ENCODE assay signal across 8 cellular contexts in the genomic region with DNA sequence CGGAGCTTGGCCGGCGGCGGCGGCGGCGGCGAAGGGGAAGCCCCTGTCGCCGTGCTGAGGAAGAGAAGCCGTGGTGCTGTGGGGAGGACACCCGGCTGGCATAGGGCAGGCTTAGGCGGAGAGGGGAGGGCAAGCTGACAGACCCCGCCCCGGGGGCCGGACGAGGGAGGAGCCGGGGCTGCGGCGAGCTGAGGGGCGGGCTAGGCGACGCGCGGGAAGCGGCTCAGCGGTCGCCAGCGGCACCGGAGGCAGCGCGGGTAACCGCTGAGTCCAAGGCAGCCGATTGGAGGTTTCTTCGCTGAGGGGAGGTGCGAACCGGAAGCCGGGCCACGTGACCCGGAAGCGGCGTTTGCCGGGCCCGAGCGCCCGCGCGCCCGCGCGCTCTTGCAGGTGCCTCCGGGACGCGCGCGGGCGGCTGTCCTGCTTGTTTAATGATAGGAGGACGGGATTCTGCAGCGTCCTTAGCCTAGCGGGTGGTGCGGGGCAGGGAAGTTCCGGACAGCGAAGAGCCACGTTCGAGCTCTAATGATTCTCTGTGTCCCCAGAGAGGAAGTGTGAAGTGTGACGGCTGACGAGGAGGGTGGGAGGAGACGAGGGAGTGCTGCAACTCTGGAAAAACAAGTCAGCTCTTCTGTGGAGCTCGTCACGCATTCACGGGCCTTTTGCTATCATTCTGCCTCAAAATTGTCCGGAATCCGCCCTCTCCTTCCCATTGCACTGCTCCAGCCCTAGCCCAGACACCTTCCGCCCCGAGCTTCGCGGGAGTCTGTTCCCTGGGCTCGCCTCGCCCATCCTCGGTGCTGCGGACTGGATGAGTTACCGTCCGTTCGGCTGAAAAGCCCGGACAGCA. TPM values are rescaled to one million over a fixed set of nuclear protein-coding genes. Genes with fewer than 3 reads are reported as not detected.
DNase-seq lines count a peak whose midpoint lies in the region; ATAC-seq, FAIRE-seq and TF ChIP-seq lines count a peak whose summit lies in the region.

A gene (minus strand): TSS at position 102 of the 850 bp plus-strand sequence. CDS start 2,289 bp downstream, outside the sequence.

- peak within 1 kb of the TSS; percentile 91 for H3K27ac Mint-ChIP-seq in activated CD8-positive, alpha-beta memory T cell treated with anti-CD3 and anti-CD28 coated beads, Interleukin-2, amount 10 ng/mL, durations not matched to agents 7 days and 5 days

- H3K4me1 ChIP-seq in HUES48 (ENCODE audit: control insufficient read depth, insufficient read depth, low read length) (peaks cover 29% of the 10 kb centered on the region), NT2/D1 (ENCODE audit: insufficient read depth, insufficient read length) (no peaks in the 10 kb centered on the region), H1 (replicated peaks in 1 of 4; ENCODE audit: control insufficient read depth in 3 of 4, insufficient read depth in 4 of 4, low read length in 3 of 4) (peaks cover 0 to 4% (median 0%) of the 10 kb centered on the region in 4 experiments; a peak in 2 of 7 replicates), mesendoderm (ENCODE audit: control insufficient read depth, low read depth, low read length) (no peaks in the 10 kb centered on the region)

- peaks cover 18% of the 10 kb centered on the region for H3K4me1 Mint-ChIP-seq in activated CD8-positive, alpha-beta memory T cell treated with anti-CD3 and anti-CD28 coated beads, Interleukin-2, amount 10 ng/mL, durations not matched to agents 7 days and 5 days

- H3K23me2 ChIP-seq in H1 (ENCODE audit: low read depth, low read length), result peaks cover 8% of the 10 kb centered on the region; the same call in 1 of the 2 replicates

- TF ChIP-seq RAD21 in H1 (IDR thresholded peaks at IDR 0.05 in 1 of 2, conservative IDR thresholded peaks at IDR 0.05 in 1 of 2; ENCODE audit: low read depth in 2 of 2, low read length in 2 of 2), result no peak

- no peak within 1 kb of the TSS for H2AFZ ChIP-seq in H1 (ENCODE audit: low read length)

- peak within 1 kb of the TSS; percentile 87 for H3K4me3 Mint-ChIP-seq in activated CD8-positive, alpha-beta memory T cell treated with anti-CD3 and anti-CD28 coated beads, Interleukin-2, amount 10 ng/mL, durations not matched to agents 7 days and 5 days

- H2AK5ac ChIP-seq in H1 (ENCODE audit: low read depth, low read length), result no peak within 1 kb of the TSS
- no peak within 1 kb of the TSS for H2AK5ac ChIP-seq in mesendoderm (ENCODE audit: low read length)

- H3K27me3 ChIP-seq in HUES48 (ENCODE audit: control insufficient read depth, insufficient read depth, low read length), result no peaks in the 10 kb centered on the region
- no peaks in the 10 kb centered on the region for H3K27me3 ChIP-seq in NT2/D1 (ENCODE audit: insufficient read depth, insufficient read length)
- no peaks in the 10 kb centered on the region for H3K27me3 ChIP-seq in H1 (replicated peaks in 1 of 4; ENCODE audit: control insufficient read depth in 3 of 4, extremely low read depth in 1 of 4, insufficient read depth in 3 of 4, low read length in 3 of 4)
- H3K27me3 ChIP-seq in mesendoderm (ENCODE audit: insufficient read depth, low read length, poor library complexity), result no peaks in the 10 kb centered on the region

- no peak within 1 kb of the TSS for H3K4ac ChIP-seq in H1 (replicated peaks; ENCODE audit: insufficient read length, low read depth, low read length)
- H3K4ac ChIP-seq in mesendoderm (ENCODE audit: low read depth, low read length), result no peak within 1 kb of the TSS

- H3K27me3 Mint-ChIP-seq in activated CD8-positive, alpha-beta memory T cell treated with anti-CD3 and anti-CD28 coated beads, Interleukin-2, amount 10 ng/mL, durations not matched to agents 7 days and 5 days, result no peaks in the 10 kb centered on the region

- ATAC-seq in GM21423 (IDR thresholded peaks at IDR 0.05; ENCODE audit: unreplicated experiment), result peak; percentile 90
- peak; percentile 98 for ATAC-seq in activated CD8-positive, alpha-beta memory T cell treated with anti-CD3 and anti-CD28 coated beads, Interleukin-2, amount 10 ng/mL, durations not matched to agents 7 days and 5 days

- WGBS in H1 (ENCODE audit: extremely low coverage in 1 of 2, insufficient coverage in 1 of 2, insufficient read length in 1 of 2, insufficient replicate concordance in 2 of 2, low coverage in 1 of 2, low lambda C conversion rate in 2 of 2, missing lambda C conversion rate in 1 of 2), 2 experiments, result 2% methylated on average over 23 of the region's 85 CpGs; no CpG with 5 or more reads in 1 of the 2 experiments
- WGBS in mesendoderm (ENCODE audit: extremely low coverage, insufficient coverage, low lambda C conversion rate), result no CpG with 5 or more reads among the region's 85 CpGs

- peak in 1 of 2 experiments; percentile 41; a peak in 1 of 3 replicates for TF ChIP-seq POLR2A in H1 (IDR thresholded peaks at IDR 0.05; ENCODE audit: control extremely low read depth in 1 of 2, low read depth in 2 of 2, low read length in 2 of 2)

- peak within 1 kb of the TSS; percentile 92 for H3K4me3 ChIP-seq in HUES48 (ENCODE audit: low read depth, low read length)
- H3K4me3 ChIP-seq in NT2/D1 (ENCODE audit: insufficient read length, low read depth), result peak within 1 kb of the TSS; percentile 80
- peak within 1 kb of the TSS; percentile 78 to 99 (median 86) for H3K4me3 ChIP-seq in H1 (ENCODE audit: extremely low read depth in 1 of 4, insufficient read depth in 2 of 4, low read depth in 3 of 4, low read length in 4 of 4)
- H3K4me3 ChIP-seq in mesendoderm (ENCODE audit: low read length), result peak within 1 kb of the TSS; percentile 75

- H3K4me2 ChIP-seq in H1 (ENCODE audit: insufficient read depth in 1 of 2, low read depth in 2 of 2, low read length in 2 of 2), result peak within 1 kb of the TSS; percentile 88 to 94
- H3K4me2 ChIP-seq in mesendoderm (ENCODE audit: low read length), result peak within 1 kb of the TSS; percentile 49

- H3K79me2 ChIP-seq in H1 (ENCODE audit: control insufficient read depth in 1 of 2, insufficient read depth in 2 of 2, low read length in 2 of 2) (peaks cover 11 to 44% of the 10 kb centered on the region in 2 experiments), mesendoderm (ENCODE audit: control insufficient read depth, insufficient read depth, low read length) (peaks cover 22% of the 10 kb centered on the region)

- H3K9ac ChIP-seq in HUES48 (ENCODE audit: low read depth, low read length) (peak within 1 kb of the TSS; percentile 81), NT2/D1 (ENCODE audit: insufficient read length, low read depth) (peak within 1 kb of the TSS; percentile 86), H1 (replicated peaks in 1 of 4; ENCODE audit: extremely low read depth in 1 of 4, low read depth in 3 of 4, low read length in 3 of 4) (peak within 1 kb of the TSS; percentile 51 to 71 (median 65)), mesendoderm (ENCODE audit: low read length) (peak within 1 kb of the TSS; percentile 80)

- POLR2A ChIA-PET in H1 (lab: Charles Lee; ENCODE audit: partially characterized antibody), result interaction anchor here (1.2 to 1.6 kb wide), 3 partner anchors 11 to 92 kb away, joined by 3 to 5 read pairs (median 4); no protein-coding TSS in a partner anchor

- peaks cover 36% of the 10 kb centered on the region for H3K36me3 ChIP-seq in HUES48 (ENCODE audit: control insufficient read depth, insufficient read depth, low read length)
- peaks cover 25% of the 10 kb centered on the region for H3K36me3 ChIP-seq in NT2/D1 (ENCODE audit: insufficient read depth, insufficient read length, low read length)
- H3K36me3 ChIP-seq in H1 (ENCODE audit: control insufficient read depth in 2 of 4, insufficient read depth in 4 of 4, low read length in 3 of 4), result peaks cover 0 to 38% (median 6%) of the 10 kb centered on the region in 4 experiments; a peak in 4 of 8 replicates
- H3K36me3 ChIP-seq in mesendoderm (ENCODE audit: control insufficient read depth, insufficient read depth, low read length), result no peaks in the 10 kb centered on the region

- H3K56ac ChIP-seq in H1 (replicated peaks; ENCODE audit: insufficient read length, low read depth, low read length) (no peak within 1 kb of the TSS), mesendoderm (ENCODE audit: low read length) (peak within 1 kb of the TSS; percentile 92)

- H2BK5ac ChIP-seq in H1 (ENCODE audit: low read depth, low read length), result 0 out of 2 replicates have a peak within 1 kb of the TSS, but pooled peaks have one; percentile 63
- no peak within 1 kb of the TSS for H2BK5ac ChIP-seq in mesendoderm (ENCODE audit: low read length)

- H3K18ac ChIP-seq in H1 (ENCODE audit: extremely low read depth, low read length), result peak within 1 kb of the TSS; percentile 71
- H3K18ac ChIP-seq in mesendoderm (ENCODE audit: low read length), result peak within 1 kb of the TSS; percentile 97

- H3K23ac ChIP-seq in H1 (ENCODE audit: insufficient read length), result no peak within 1 kb of the TSS
- no peak within 1 kb of the TSS for H3K23ac ChIP-seq in mesendoderm (ENCODE audit: low read length)

- H2BK12ac ChIP-seq in H1 (ENCODE audit: low read depth, low read length), result no peak within 1 kb of the TSS

- H3K9me3 Mint-ChIP-seq in activated CD8-positive, alpha-beta memory T cell treated with anti-CD3 and anti-CD28 coated beads, Interleukin-2, amount 10 ng/mL, durations not matched to agents 7 days and 5 days (ENCODE audit: low read depth), result no peaks in the 10 kb centered on the region

- H4K20me1 ChIP-seq in H1 (replicated peaks in 1 of 2; ENCODE audit: control insufficient read depth in 1 of 2, insufficient read depth in 2 of 2, low read length in 2 of 2), result peaks cover 0 to 5% of the 10 kb centered on the region in 2 experiments

- TF ChIP-seq EP300 in H1 (IDR thresholded peaks at IDR 0.05; ENCODE audit: borderline replicate concordance in 1 of 2, low read depth in 2 of 2, low read length in 2 of 2), result no peak

- no peak within 1 kb of the TSS for H2BK20ac ChIP-seq in H1 (ENCODE audit: low read length)

- H3K79me1 ChIP-seq in H1 (ENCODE audit: low read depth, low read length) (no peaks in the 10 kb centered on the region), mesendoderm (ENCODE audit: low read length) (no peaks in the 10 kb centered on the region)

- H2BK15ac ChIP-seq in H1 (ENCODE audit: low read length) (no peak within 1 kb of the TSS), mesendoderm (replicated peaks; ENCODE audit: low read depth) (no peak within 1 kb of the TSS)

- CTCF ChIA-PET in activated CD8-positive, alpha-beta memory T cell treated with anti-CD3 and anti-CD28 coated beads, Interleukin-2, amount 10 ng/mL, durations not matched to agents 7 days and 5 days (lab: Charles Lee), result interaction anchor here (1.2 kb wide), 1 partner anchor 39 kb away, joined by 5 read pairs; no protein-coding TSS in a partner anchor
- CTCF ChIA-PET in H1 (lab: Charles Lee; ENCODE audit: partially characterized antibody), result interaction anchor here (0.7 to 1.0 kb wide), 2 partner anchors 40 to 290 kb away, joined by 3 read pairs; no protein-coding TSS in a partner anchor

- TF ChIP-seq CTCF in H1 (IDR thresholded peaks at IDR 0.05; ENCODE audit: control extremely low read depth in 1 of 3, insufficient read depth in 1 of 3, low read depth in 1 of 3, low read length in 3 of 3), result no peak

- H3K27ac ChIP-seq in HUES48 (ENCODE audit: low read depth, low read length) (peak within 1 kb of the TSS; percentile 92), H1 (ENCODE audit: low read depth, low read length) (peak within 1 kb of the TSS; percentile 81), mesendoderm (ENCODE audit: low read depth, low read length) (peak within 1 kb of the TSS; percentile 88)

- no peak within 1 kb of the TSS for H4K5ac ChIP-seq in H1 (ENCODE audit: insufficient read length, low read depth, low read length)
- H4K5ac ChIP-seq in mesendoderm (ENCODE audit: low read length), result no peak within 1 kb of the TSS

- in situ Hi-C loops in Caki2 (cut with HindIII; ENCODE audit: low pct_unique_long_range_greater_than_20kb, low sequenced_read_pairs), result no loop called here

- H3K14ac ChIP-seq in H1 (ENCODE audit: insufficient read length), result no peak within 1 kb of the TSS

- DNase-seq in Caki2 (ENCODE audit: low read depth) (peak; percentile 97), NT2/D1 (ENCODE audit: low read depth, low spot score) (peak; percentile 90), H1 (ENCODE audit: low read depth in 1 of 2, low spot score in 2 of 2) (peak; percentile 75 to 85), mesendoderm (peak; percentile 97)
- peak; percentile 93 for DNase-seq in activated CD8-positive, alpha-beta memory T cell treated with anti-CD3 and anti-CD28 coated beads, Interleukin-2, amount 10 ng/mL, durations not matched to agents 7 days and 5 days
- peak; percentile 98 for DNase-seq in stimulated activated CD8-positive, alpha-beta memory T cell treated with anti-CD3 and anti-CD28 coated beads, Interleukin-12 subunit alpha, Interleukin-12 subunit beta, amount 100 ng/mL, for 4 hours (ENCODE audit: low read depth)

- H3K9me3 ChIP-seq in HUES48 (ENCODE audit: control insufficient read depth, insufficient read depth, low read length) (no peaks in the 10 kb centered on the region), NT2/D1 (ENCODE audit: insufficient read depth, low read length) (no peaks in the 10 kb centered on the region), H1 (ENCODE audit: insufficient read depth in 2 of 2, low read depth in 1 of 2, low read length in 1 of 2) (no peaks in the 10 kb centered on the region)

- H2BK120ac ChIP-seq in H1 (replicated peaks; ENCODE audit: low read depth, low read length), result no peak within 1 kb of the TSS
- no peak within 1 kb of the TSS for H2BK120ac ChIP-seq in mesendoderm (ENCODE audit: low read depth, low read length)

- no peak within 1 kb of the TSS for H4K8ac ChIP-seq in H1 (ENCODE audit: extremely low read depth, insufficient read depth, low read length)
- H4K8ac ChIP-seq in mesendoderm (ENCODE audit: low read depth, low read length), result peak within 1 kb of the TSS; percentile 84

- H3K36me3 Mint-ChIP-seq in activated CD8-positive, alpha-beta memory T cell treated with anti-CD3 and anti-CD28 coated beads, Interleukin-2, amount 10 ng/mL, durations not matched to agents 7 days and 5 days, result peaks cover 6% of the 10 kb centered on the region

- FAIRE-seq in H1 (lab: Jason Lieb, UNC), result peak; percentile 45

- no peak within 1 kb of the TSS for H4K91ac ChIP-seq in H1 (replicated peaks; ENCODE audit: insufficient read length, low read length)

RNA-seq across cellular contexts. Expression of the gene that starts here (rescaled TPM):
- 61.4 and 104 TPM in 2 replicates for total RNA-seq in Caki2 (2014; rRNA removed; shearing (Covaris generic); ENCODE audit: low replicate concordance)
- total RNA-seq in activated CD8-positive, alpha-beta memory T cell treated with anti-CD3 and anti-CD28 coated beads, Interleukin-2, amount 10 ng/mL, durations not matched to agents 7 days and 5 days, result 10 to 100 TPM; 21.4 to 22.4 TPM
- total RNA-seq in H1 (2021; fragmentation: NEBNext Ultra II Directional; extraction: Animal tissue kit (Norgen Biotek cat#: 25700)), result 230 and 237 TPM in 2 replicates
- polyA plus RNA-seq in H1 (2011; rRNA removed), result 41.3 and 88.2 TPM in 2 replicates
- polyA plus RNA-seq in H1 (2011; cell fraction: cytosol; rRNA removed), result 114 TPM
- 36.2 TPM for polyA plus RNA-seq in H1 (2011; cell fraction: nucleus; rRNA removed)
- 105 to 192 TPM (median 134 TPM) in 4 replicates for polyA plus RNA-seq in H1 (2012, experiment 1 of 2)
- 32.4 TPM for polyA plus RNA-seq in H1 (2012, experiment 2 of 2)
- polyA plus RNA-seq in H1 (2013, experiment 1 of 2), result 128 TPM
- 123 TPM for polyA plus RNA-seq in H1 (2013, experiment 2 of 2)
- polyA minus RNA-seq in H1 (2011; rRNA and poly(A)+ RNA removed), result 53.8 and 103 TPM in 2 replicates
- polyA minus RNA-seq in H1 (2011; cell fraction: cytosol; rRNA and poly(A)+ RNA removed), result 86.9 TPM
- polyA minus RNA-seq in H1 (2011; cell fraction: nucleus; rRNA and poly(A)+ RNA removed), result 109 TPM
- 63.6 TPM for polyA plus RNA-seq in mesendoderm (2013, experiment 1 of 2)
- 64.5 TPM for polyA plus RNA-seq in mesendoderm (2013, experiment 2 of 2)

Comparison
In these comparisons a context has a peak if more than half of its experiments do, and no peak if none do; other contexts are left out.
1. Peak in every context shown above with its lines: DNase-seq, ATAC-seq, H3K4me3 ChIP-seq and H3K27ac ChIP-seq.